Comparison of ENCODE assay signal across 1 cellular context in genomic region chr2:15756882-15757819, GRCh38.
TF ChIP-seq lines count a peak whose summit lies in the region.

No MANE protein-coding gene starts in this region.

TF ChIP-seq in H1, 55 proteins besides CTCF, POLR2A, EP300 and RAD21:
- no peak for TF ChIP-seq NRF1 (IDR thresholded peaks at IDR 0.05; ENCODE audit: low read depth, low read length)
- 0 out of 2 replicates have a peak, but pooled peaks have one; percentile 10 for TF ChIP-seq KDM1A (IDR thresholded peaks at IDR 0.05; ENCODE audit: borderline replicate concordance, low read length)
- no peak for TF ChIP-seq POLR2AphosphoS5 (IDR thresholded peaks at IDR 0.05; ENCODE audit: low read depth, low read length)
